Comparison of ENCODE assay signal across 20 cellular contexts in genomic region chr19:28544451-28545261, GRCh38.
DNase-seq lines count a peak whose midpoint lies in the region; ATAC-seq and TF ChIP-seq lines count a peak whose summit lies in the region.
"Had no signal": no experiment of that assay in that cellular context is flagged by ENCODE, and none has a peak within 500 bp of the region (broad histone marks: within the 10 kb centered on the region; RNA-seq: fewer than 3 reads in every experiment).

No MANE protein-coding gene starts in this region.

- H3K9me3 ChIP-seq in HEK293 (ENCODE audit: control insufficient read depth, insufficient read depth, low read depth, low read length): no peaks in the 10 kb centered on the region; the same call in 1 of the 2 replicates
- H3K9me3 ChIP-seq: BE2C had no signal

- H3K27ac Mint-ChIP-seq in WTC11: peak overlapping the region; percentile 50; the same call in 1 of the 2 replicates
- H3K27ac Mint-ChIP-seq in activated CD4-positive, alpha-beta T cell treated with anti-CD3 and anti-CD28 coated beads for 36 hours: no peak overlapping the region
- no peak overlapping the region for H3K27ac Mint-ChIP-seq in activated CD4-positive, alpha-beta T cell treated with anti-CD3 and anti-CD28 coated beads, Interleukin-2, amount 10 ng/mL, durations not matched to agents 24 days and 14 days
- H3K27ac Mint-ChIP-seq: CD4-positive, CD25-positive, alpha-beta regulatory T cell; HFFc6 had no signal

- H3K36me3 ChIP-seq in HEK293 (ENCODE audit: control insufficient read depth in 2 of 2, insufficient read depth in 1 of 2, low read length in 2 of 2): peaks cover 0 to 4% of the 10 kb centered on the region in 2 experiments; a peak in 1 of 3 replicates
- H3K36me3 ChIP-seq: BE2C had no signal

- TF ChIP-seq CTCF in HEK293 (tag by site-specific recombination; IDR thresholded peaks at IDR 0.05) (no peak), WTC11 (IDR thresholded peaks at IDR 0.05) (no peak)

- H3K36me3 Mint-ChIP-seq in WTC11: 0 out of 2 replicates have a peak, but pooled peaks cover 3% of the 10 kb centered on the region
- H3K36me3 Mint-ChIP-seq in activated CD4-positive, alpha-beta T cell treated with anti-CD3 and anti-CD28 coated beads for 36 hours (ENCODE audit: low read depth): no peaks in the 10 kb centered on the region
- no peaks in the 10 kb centered on the region for H3K36me3 Mint-ChIP-seq in activated CD4-positive, alpha-beta T cell treated with anti-CD3 and anti-CD28 coated beads, Interleukin-2, amount 10 ng/mL, durations not matched to agents 24 days and 14 days (ENCODE audit: low read depth)
- H3K36me3 Mint-ChIP-seq: CD4-positive, CD25-positive, alpha-beta regulatory T cell had no signal

- CTCF ChIA-PET in HEK293 (lab: Yijun Ruan, JAX): interaction anchor here (0.6 to 1.8 kb wide), 8 partner anchors 9 to 500 kb away, joined by 3 to 9 read pairs (median 4); no protein-coding TSS in a partner anchor
- CTCF ChIA-PET in WTC11 (lab: Charles Lee): interaction anchor here (0.7 to 1.3 kb wide), 5 partner anchors 72 to 180 kb away, joined by 3 to 5 read pairs (median 4); no protein-coding TSS in a partner anchor
- CTCF ChIA-PET in activated CD4-positive, alpha-beta T cell treated with anti-CD3 and anti-CD28 coated beads for 36 hours (lab: Charles Lee): interaction anchor here (0.7 kb wide), 1 partner anchor 17 kb away, joined by 3 read pairs; no protein-coding TSS in a partner anchor

- intact Hi-C loops in activated CD4-positive, alpha-beta T cell treated with anti-CD3 and anti-CD28 coated beads for 36 hours (cut with DNase I, micrococcal nuclease): no loop called here
- intact Hi-C loops in activated CD4-positive, alpha-beta T cell treated with anti-CD3 and anti-CD28 coated beads, Interleukin-2, amount 10 ng/mL, durations not matched to agents 24 days and 14 days (cut with micrococcal nuclease): no loop called here

- peaks cover 15% of the 10 kb centered on the region for H3K4me1 Mint-ChIP-seq in WTC11
- no peaks in the 10 kb centered on the region for H3K4me1 Mint-ChIP-seq in activated CD4-positive, alpha-beta T cell treated with anti-CD3 and anti-CD28 coated beads for 36 hours
- peaks cover 2% of the 10 kb centered on the region for H3K4me1 Mint-ChIP-seq in activated CD4-positive, alpha-beta T cell treated with anti-CD3 and anti-CD28 coated beads, Interleukin-2, amount 10 ng/mL, durations not matched to agents 24 days and 14 days
- H3K4me1 Mint-ChIP-seq: CD4-positive, CD25-positive, alpha-beta regulatory T cell had no signal

- H3K9me3 Mint-ChIP-seq in WTC11: no peaks in the 10 kb centered on the region
- H3K9me3 Mint-ChIP-seq in activated CD4-positive, alpha-beta T cell treated with anti-CD3 and anti-CD28 coated beads for 36 hours (ENCODE audit: low read depth): no peaks in the 10 kb centered on the region
- no peaks in the 10 kb centered on the region for H3K9me3 Mint-ChIP-seq in activated CD4-positive, alpha-beta T cell treated with anti-CD3 and anti-CD28 coated beads, Interleukin-2, amount 10 ng/mL, durations not matched to agents 24 days and 14 days
- H3K9me3 Mint-ChIP-seq: H9 had no signal

- DNase-seq in OCI-M2 (lab: John Stamatoyannopoulos, UW; ENCODE audit: unreplicated experiment) (peak; percentile 82), WTC11 (ENCODE audit: low spot score) (no peak), NOMO-1 treated with DMSO at 0.1 percent for 48 hours (lab: John Stamatoyannopoulos, UW; ENCODE audit: unreplicated experiment) (no peak), HCEC 1CT (no peak)
- DNase-seq in activated CD4-positive, alpha-beta T cell treated with anti-CD3 and anti-CD28 coated beads for 36 hours: no peak
- DNase-seq in activated CD4-positive, alpha-beta T cell treated with anti-CD3 and anti-CD28 coated beads, Interleukin-2, amount 10 ng/mL, durations not matched to agents 24 days and 14 days: no peak
- DNase-seq: ACHN; BE2C; C1 segment of cervical spinal cord; Caco-2; CD4-positive, CD25-positive, alpha-beta regulatory T cell; DMS153; DMS79; GDM1; H9; HFFc6; IMR-90; KBM-7 had no signal

- H3K4me3 ChIP-seq in HEK293 (ENCODE audit: low read depth, low read length): no peak overlapping the region

- POLR2A ChIA-PET in HEK293 (lab: Yijun Ruan, JAX) (no interaction called here), WTC11 (lab: Charles Lee) (no interaction called here)
- POLR2A ChIA-PET in activated CD4-positive, alpha-beta T cell treated with anti-CD3 and anti-CD28 coated beads for 36 hours (lab: Charles Lee): no interaction called here

- no peaks in the 10 kb centered on the region for H3K4me1 ChIP-seq in HEK293 (ENCODE audit: control insufficient read depth, insufficient read depth, low read length)
- H3K4me1 ChIP-seq: BE2C, Caco-2 had no signal

- no peaks in the 10 kb centered on the region for H3K27me3 Mint-ChIP-seq in WTC11 (ENCODE audit: low read depth)
- H3K27me3 Mint-ChIP-seq in activated CD4-positive, alpha-beta T cell treated with anti-CD3 and anti-CD28 coated beads for 36 hours: no peaks in the 10 kb centered on the region
- H3K27me3 Mint-ChIP-seq in activated CD4-positive, alpha-beta T cell treated with anti-CD3 and anti-CD28 coated beads, Interleukin-2, amount 10 ng/mL, durations not matched to agents 24 days and 14 days: no peaks in the 10 kb centered on the region
- H3K27me3 Mint-ChIP-seq: CD4-positive, CD25-positive, alpha-beta regulatory T cell had no signal

- H3K27ac ChIP-seq in HEK293 (ENCODE audit: extremely low read depth, low read depth, low read length): no peak overlapping the region
- H3K27ac ChIP-seq: HL-60 had no signal

- no peak overlapping the region for H3K4me3 Mint-ChIP-seq in WTC11
- no peak overlapping the region for H3K4me3 Mint-ChIP-seq in activated CD4-positive, alpha-beta T cell treated with anti-CD3 and anti-CD28 coated beads for 36 hours
- no peak overlapping the region for H3K4me3 Mint-ChIP-seq in activated CD4-positive, alpha-beta T cell treated with anti-CD3 and anti-CD28 coated beads, Interleukin-2, amount 10 ng/mL, durations not matched to agents 24 days and 14 days
- H3K4me3 Mint-ChIP-seq: CD4-positive, CD25-positive, alpha-beta regulatory T cell; H9; HFFc6 had no signal

- ATAC-seq in WTC11: no peak
- ATAC-seq in activated CD4-positive, alpha-beta T cell treated with anti-CD3 and anti-CD28 coated beads for 36 hours: no peak

TF ChIP-seq in HEK293, 187 proteins besides CTCF, POLR2A, EP300 and RAD21 (continues in another document):
- TF ChIP-seq ZBTB21 (tag by site-specific recombination; IDR thresholded peaks at IDR 0.05): no peak
- TF ChIP-seq REST (tag by site-specific recombination; IDR thresholded peaks at IDR 0.05): peak; percentile 12; the same call in 1 of the 2 replicates

TF ChIP-seq in WTC11, 78 proteins besides CTCF, POLR2A, EP300 and RAD21 (continues in another document):
- no peak for TF ChIP-seq RORB (CRISPR knock-in tag; IDR thresholded peaks at IDR 0.05)
- TF ChIP-seq ZNF121 (CRISPR knock-in tag; IDR thresholded peaks at IDR 0.05): no peak
- TF ChIP-seq ZBTB43 (CRISPR knock-in tag; IDR thresholded peaks at IDR 0.05): no peak
- no peak for TF ChIP-seq ARID4B (CRISPR knock-in tag; IDR thresholded peaks at IDR 0.05; ENCODE audit: borderline replicate concordance)
- no peak for TF ChIP-seq JAZF1 (CRISPR knock-in tag; IDR thresholded peaks at IDR 0.05)
- no peak for TF ChIP-seq MXD4 (CRISPR knock-in tag; IDR thresholded peaks at IDR 0.05; ENCODE audit: borderline replicate concordance)
- no peak for TF ChIP-seq ZBTB21 (CRISPR knock-in tag; IDR thresholded peaks at IDR 0.05; ENCODE audit: borderline replicate concordance)
- no peak for TF ChIP-seq HMGA2 (CRISPR knock-in tag; IDR thresholded peaks at IDR 0.05)
